8 cellular contexts compared by ENCODE assay signal in genomic region chrX:129523076-129524055, GRCh38. TPM values are rescaled to one million over a fixed set of nuclear protein-coding genes. Genes with fewer than 3 reads are reported as not detected.
DNase-seq lines count a peak whose midpoint lies in the region; ATAC-seq, FAIRE-seq and TF ChIP-seq lines count a peak whose summit lies in the region.

Gene SMARCA1 (minus strand): TSS chrX:129523490. CDS start chrX:129523370, 120 bp downstream.

- H3K4me3 ChIP-seq in GM06990 (replicated peaks; ENCODE audit: low read depth, low read length) (peak within 1 kb of the TSS; percentile 32), GM12878 (no peak within 1 kb of the TSS; the same call in 1 of the 2 replicates), right atrium auricular region (peak within 1 kb of the TSS; percentile 71 to 76), parathyroid adenoma (ENCODE audit: low read depth, low read length) (peak within 1 kb of the TSS; percentile 84)

- no TSS peak for BruUV-seq in GM12878 (replicated peaks; lab: Mats Ljungman, UMichigan)

- RAD21 ChIA-PET in GM12878 (lab: Charles Lee; ENCODE audit: unreplicated experiment): no interaction called here

- H3K27ac ChIP-seq in GM12878 (ENCODE audit: control insufficient read depth, insufficient read depth) (no peak within 1 kb of the TSS), right atrium auricular region (peak within 1 kb of the TSS; percentile 89 to 90), parathyroid adenoma (peak within 1 kb of the TSS; percentile 91)

- H3K4me1 ChIP-seq in GM12878 (ENCODE audit: control insufficient read depth, insufficient read depth, low read length) (no peaks in the 10 kb centered on the region), right atrium auricular region (peaks cover 0 to 3% of the 10 kb centered on the region in 2 donors), parathyroid adenoma (no peaks in the 10 kb centered on the region)

- H3K9me3 ChIP-seq in GM12878 (replicated peaks; ENCODE audit: control insufficient read depth, insufficient read depth, low read length) (no peaks in the 10 kb centered on the region), right atrium auricular region (no peaks in the 10 kb centered on the region), parathyroid adenoma (ENCODE audit: control insufficient read depth, low read length) (no peaks in the 10 kb centered on the region)

- no peak for FAIRE-seq in GM12878 (lab: Jason Lieb, UNC)

- no peak; the same call in 1 of the 2 replicates for TF ChIP-seq POLR2A in GM12878 (IDR thresholded peaks at IDR 0.05; ENCODE audit: low read depth, low read length)

- TF ChIP-seq RAD21 in GM12878 (IDR thresholded peaks at IDR 0.05; ENCODE audit: insufficient read depth, low read depth, low read length): no peak

- H3K27me3 ChIP-seq in GM06990 (replicated peaks; ENCODE audit: control insufficient read depth, insufficient read depth, low read length) (no peaks in the 10 kb centered on the region), GM12878 (replicated peaks in 1 of 2; ENCODE audit: control insufficient read depth in 2 of 2, insufficient read depth in 2 of 2, low read length in 1 of 2) (no peaks in the 10 kb centered on the region; a peak in 1 of 4 replicates), right atrium auricular region (no peaks in the 10 kb centered on the region), parathyroid adenoma (ENCODE audit: control insufficient read depth, insufficient read depth, low read length) (no peaks in the 10 kb centered on the region)

- TF ChIP-seq EP300 in GM12878 (IDR thresholded peaks at IDR 0.05; ENCODE audit: borderline replicate concordance in 1 of 2, control insufficient read depth in 1 of 2, low read depth in 2 of 2, low read length in 2 of 2): no peak

- H3K9ac ChIP-seq in GM12878 (ENCODE audit: control insufficient read depth, insufficient read depth, low read length) (no peak within 1 kb of the TSS), parathyroid adenoma (peak within 1 kb of the TSS; percentile 97)

- H4K20me1 ChIP-seq in GM12878 (ENCODE audit: control insufficient read depth, insufficient read depth): no peaks in the 10 kb centered on the region

- no peak for DNase-seq in GM06990 (ENCODE audit: extremely low read depth, insufficient read length)
- DNase-seq in NCI-H2171 treated with DMSO at 0.1 percent for 48 hours (lab: John Stamatoyannopoulos, UW): peak; percentile 24
- DNase-seq in GM12878 (ENCODE audit: low read depth, low spot score): no peak
- DNase-seq in right atrium auricular region (ENCODE audit: low spot score): no peak

- 53% methylated on average over 42 of the region's 59 CpGs for WGBS in GM12878 (ENCODE audit: insufficient coverage, insufficient replicate concordance, low lambda C conversion rate, missing lambda C conversion rate)

- POLR2A ChIA-PET in GM12878 (lab: Charles Lee): no interaction called here

- H2AFZ ChIP-seq in GM12878 (ENCODE audit: control insufficient read depth, low read depth, low read length): no peak within 1 kb of the TSS
- peak within 1 kb of the TSS; percentile 95 for H2AFZ ChIP-seq in parathyroid adenoma

- intact Hi-C loops in GM12878 (cut with micrococcal nuclease; ENCODE audit: unreplicated experiment): no loop called here

- H3K36me3 ChIP-seq in GM06990 (ENCODE audit: control insufficient read depth, insufficient read depth, low read length) (no peaks in the 10 kb centered on the region), GM12878 (ENCODE audit: control insufficient read depth in 2 of 2, insufficient read depth in 2 of 2, low read length in 1 of 2) (no peaks in the 10 kb centered on the region), right atrium auricular region (no peaks in the 10 kb centered on the region), parathyroid adenoma (ENCODE audit: control insufficient read depth, insufficient read depth, low read length) (no peaks in the 10 kb centered on the region)

- H3K4me2 ChIP-seq in GM12878 (ENCODE audit: control insufficient read depth, insufficient read depth) (peak within 1 kb of the TSS; percentile 22; the same call in 1 of the 2 replicates), parathyroid adenoma (ENCODE audit: low read length) (peak within 1 kb of the TSS; percentile 77)

- CTCF ChIA-PET in GM12878 (lab: Yijun Ruan, JAX): no interaction called here

- ATAC-seq in GM12878: peak; percentile 15; the same call in 2 of the 3 replicates
- no peak for ATAC-seq in GM21360 (IDR thresholded peaks at IDR 0.05; ENCODE audit: unreplicated experiment)
- no peak for ATAC-seq in GM19455 (IDR thresholded peaks at IDR 0.05; ENCODE audit: unreplicated experiment)
- no peak for ATAC-seq in HG02571 (IDR thresholded peaks at IDR 0.05; ENCODE audit: unreplicated experiment)

- TF ChIP-seq CTCF in GM06990 (IDR thresholded peaks at IDR 0.05; ENCODE audit: insufficient read depth, low read length, poor library complexity, severe bottlenecking) (no peak), GM12878 (IDR thresholded peaks at IDR 0.05 in 2 of 3, conservative IDR thresholded peaks at IDR 0.05 in 1 of 3; ENCODE audit: control insufficient read depth in 2 of 3, extremely low read depth in 1 of 3, insufficient read depth in 1 of 3, low read depth in 3 of 3, low read length in 3 of 3) (no peak), right atrium auricular region (IDR thresholded peaks at IDR 0.05) (no peak), parathyroid adenoma (IDR thresholded peaks at IDR 0.05) (no peak)

- H3K79me2 ChIP-seq in GM12878 (ENCODE audit: control insufficient read depth, insufficient read depth, low read length) (no peaks in the 10 kb centered on the region), parathyroid adenoma (no peaks in the 10 kb centered on the region)

- SMC1A ChIA-PET in GM12878 (lab: Charles Lee; ENCODE audit: uncharacterized antibody, unreplicated experiment): no interaction called here

- in situ Hi-C loops in GM12878 (cut with MboI): no loop called here

TF ChIP-seq in GM12878, 131 proteins besides CTCF, POLR2A, EP300 and RAD21:
- no peak for TF ChIP-seq IRF5 (IDR thresholded peaks at IDR 0.05; ENCODE audit: borderline replicate concordance)
- no peak for TF ChIP-seq KDM1A (IDR thresholded peaks at IDR 0.05; ENCODE audit: borderline replicate concordance)
- TF ChIP-seq SMARCA5 (IDR thresholded peaks at IDR 0.05): no peak
- TF ChIP-seq CBFB (IDR thresholded peaks at IDR 0.05; ENCODE audit: low read depth): no peak
- TF ChIP-seq MLLT1 (IDR thresholded peaks at IDR 0.05): no peak
- TF ChIP-seq MAX (IDR thresholded peaks at IDR 0.05; ENCODE audit: low read depth, low read length): no peak
- TF ChIP-seq USF2 (IDR thresholded peaks at IDR 0.05; ENCODE audit: borderline replicate concordance, low read depth, low read length): no peak
TF ChIP-seq in GM12878: peak in this region for 0.

RNA-seq across cellular contexts. Expression of gene SMARCA1, which starts in this region (rescaled TPM):
- total RNA-seq in GM12878 (2013; cell fraction: nucleolus; rRNA removed): 4.4 and 4.9 TPM in 2 replicates
- not detected in 2 replicates for total RNA-seq in GM12878 (2014; rRNA removed)
- 0.04 TPM in 1 of 2 replicates, not detected in the other for total RNA-seq in GM12878 (2014; rRNA removed; fragmentation: Illumina TruSeq; extraction: Trizol)
- total RNA-seq in GM12878 (2021): 0.31 and 0.40 TPM in 2 replicates
- polyA plus RNA-seq in GM12878 (2011; ENCODE audit: low read depth): not detected
- 0.22 and 0.43 TPM in 2 replicates for polyA plus RNA-seq in GM12878 (2011; rRNA removed)
- 0.10 and 0.13 TPM in 2 replicates for polyA plus RNA-seq in GM12878 (2011; cell fraction: cytosol; rRNA removed)
- polyA plus RNA-seq in GM12878 (2011; cell fraction: nucleus; rRNA removed): 0.07 and 0.32 TPM in 2 replicates
- polyA plus RNA-seq in GM12878 (2012): 0.05 and 0.14 TPM in 2 replicates
- 0.03 TPM in 1 of 2 replicates, not detected in the other for polyA plus RNA-seq in GM12878 (2014; fragmentation: Illumina TruSeq; extraction: Trizol)
- polyA plus RNA-seq in GM12878 (2014; fragmentation: Nextera tagmentation; extraction: Ambion mirVana): under 1 TPM in 1 of 2 experiments, not detected in 1; 0.02 TPM
- polyA plus RNA-seq in GM12878 (2014; rRNA removed): not detected in 2 replicates
- under 1 TPM; 0.08 to 0.09 TPM for polyA plus RNA-seq in GM12878 (2016; fragmentation: Nextera tagmentation; extraction: Ambion mirVana)
- 0.10 and 0.29 TPM in 2 replicates for polyA minus RNA-seq in GM12878 (2011; rRNA and poly(A)+ RNA removed)
- polyA minus RNA-seq in GM12878 (2011; cell fraction: cytosol; rRNA and poly(A)+ RNA removed): not detected in 2 replicates
- 0.12 and 0.19 TPM in 2 replicates for polyA minus RNA-seq in GM12878 (2011; cell fraction: nucleus; rRNA and poly(A)+ RNA removed)
- total RNA-seq in right atrium auricular region: 10 to 100 TPM; 24.1 to 35.2 TPM

Comparison
In these comparisons a context has a peak if more than half of its experiments do, and no peak if none do; other contexts are left out.
1. RNA of gene SMARCA1 (total RNA-seq): 24.1 to 35.2 TPM in right atrium auricular region; 0.04 to 4.9 TPM in GM12878; every median in the first group is over 4 times any median in the second.